Comparison of ENCODE assay signal across 9 cellular contexts in the genomic region with DNA sequence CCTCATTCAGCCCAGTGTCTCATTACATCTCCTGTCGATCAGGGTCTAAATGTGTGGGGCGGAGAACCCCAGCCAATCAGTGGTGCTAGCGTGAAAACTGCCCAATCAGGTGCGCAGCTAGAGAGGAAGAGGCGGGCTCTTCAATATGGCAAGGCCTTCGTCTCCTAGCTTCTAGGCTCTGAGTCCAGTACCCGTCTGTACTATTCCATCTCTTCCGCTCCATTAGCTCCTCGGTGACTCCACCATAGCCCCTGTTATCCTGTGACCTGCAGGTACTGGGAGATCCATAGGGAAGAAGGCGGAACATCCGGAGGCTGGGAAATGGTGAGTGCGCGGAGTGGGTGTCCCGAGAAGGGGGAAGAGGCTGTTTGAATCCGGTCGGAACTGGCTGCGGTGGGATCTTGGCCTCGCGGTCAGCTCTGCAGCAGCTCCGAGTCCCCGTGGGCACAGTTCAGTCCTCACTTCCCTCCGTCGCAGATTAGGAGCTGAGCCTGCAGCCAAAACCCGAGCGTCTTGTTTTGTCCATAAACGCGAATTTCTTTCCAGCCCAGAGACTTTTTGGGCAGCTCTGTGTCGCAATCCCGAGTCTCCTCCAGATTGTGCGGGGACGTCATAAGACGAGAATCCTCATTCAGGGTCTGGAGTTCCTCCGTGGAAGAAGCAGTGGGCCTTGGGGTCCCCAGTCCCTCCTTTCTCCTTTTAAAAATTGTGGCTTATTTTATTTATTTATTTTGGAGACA. TPM values are rescaled to one million over a fixed set of nuclear protein-coding genes. Genes with fewer than 3 reads are reported as not detected.
DNase-seq lines count a peak whose midpoint lies in the region; ATAC-seq and TF ChIP-seq lines count a peak whose summit lies in the region.
"Had no signal": no experiment of that assay in that cellular context is flagged by ENCODE, and none has a peak within 500 bp of the region (broad histone marks: within the 10 kb centered on the region; RNA-seq: fewer than 3 reads in every experiment).

A gene (plus strand): TSS at position 134 of the 740 bp plus-strand sequence. CDS start 188 bp downstream, at position 322.

- no peaks in the 10 kb centered on the region for H3K4me1 ChIP-seq in CD8-positive, alpha-beta memory T cell (ENCODE audit: insufficient read depth, low read length)
- H3K4me1 ChIP-seq in Peyer's patch (no peaks in the 10 kb centered on the region), heart left ventricle (peaks cover 0 to 16% (median 2%) of the 10 kb centered on the region in 12 donors), gastrocnemius medialis (no peaks in the 10 kb centered on the region)

- 4 to 38% (median 9%) methylated on average over 24 to 33 of the region's 33 CpGs for WGBS in heart left ventricle, 4 donors

- no peaks in the 10 kb centered on the region for H3K4me1 Mint-ChIP-seq in CD8-positive, alpha-beta memory T cell

- TF ChIP-seq CTCF in Peyer's patch (IDR thresholded peaks at IDR 0.05) = no peak
- no peak for TF ChIP-seq CTCF in heart left ventricle (IDR thresholded peaks at IDR 0.05)
- TF ChIP-seq CTCF in gastrocnemius medialis (IDR thresholded peaks at IDR 0.05 in 4 of 5, conservative IDR thresholded peaks at IDR 0.05 in 1 of 5) = no peak

- no peaks in the 10 kb centered on the region for H3K9me3 ChIP-seq in CD8-positive, alpha-beta memory T cell (ENCODE audit: low read length)
- H3K9me3 ChIP-seq in Peyer's patch = peaks cover 0 to 9% (median 2%) of the 10 kb centered on the region in 4 donors
- H3K9me3 ChIP-seq in heart left ventricle = peaks cover 0 to 39% (median 8%) of the 10 kb centered on the region in 12 donors
- no peaks in the 10 kb centered on the region for H3K9me3 ChIP-seq in gastrocnemius medialis

- peak within 1 kb of the TSS in 6 of 7 donors; percentile 29 to 82 (median 68) for H3K4me3 Mint-ChIP-seq in CD8-positive, alpha-beta memory T cell

- H3K36me3 ChIP-seq in CD8-positive, alpha-beta memory T cell (ENCODE audit: insufficient read depth, low read length) = no peaks in the 10 kb centered on the region
- H3K36me3 ChIP-seq in Peyer's patch (no peaks in the 10 kb centered on the region), heart left ventricle (no peaks in the 10 kb centered on the region), gastrocnemius medialis (no peaks in the 10 kb centered on the region)

- H3K4me3 ChIP-seq in CD8-positive, alpha-beta memory T cell (ENCODE audit: low read length) = no peak within 1 kb of the TSS
- H3K4me3 ChIP-seq in Peyer's patch = peak within 1 kb of the TSS in 3 of 4 donors; percentile 27 to 43 (median 32)
- H3K4me3 ChIP-seq in heart left ventricle = peak within 1 kb of the TSS; percentile 43 to 87 (median 64)
- H3K4me3 ChIP-seq in gastrocnemius medialis = peak within 1 kb of the TSS; percentile 42 to 70 (median 62)

- POLR2A ChIA-PET in CD8-positive, alpha-beta memory T cell (lab: Charles Lee) = no interaction called here

- H3K27me3 Mint-ChIP-seq in CD8-positive, alpha-beta memory T cell = peaks cover 0 to 7% of the 10 kb centered on the region in 2 donors

- in situ Hi-C loops in gastrocnemius medialis (cut with MboI; ENCODE audit: low sequenced_read_pairs in 4 of 4) = no loop called here

- H3K27ac Mint-ChIP-seq in CD8-positive, alpha-beta memory T cell = peak within 1 kb of the TSS in 2 of 8 donors; percentile 54 to 60

- peak; percentile 99 to 100 (median 99) for ATAC-seq in heart left ventricle
- peak; percentile 96 to 97 for ATAC-seq in gastrocnemius medialis
- no peak for ATAC-seq in GM21737 (IDR thresholded peaks at IDR 0.05; ENCODE audit: unreplicated experiment)
- no peak for ATAC-seq in HG02642 (IDR thresholded peaks at IDR 0.05; ENCODE audit: poor library complexity, unreplicated experiment)
- no peak for ATAC-seq in GM21825 (IDR thresholded peaks at IDR 0.05; ENCODE audit: unreplicated experiment)

- peaks cover 11 to 35% (median 23%) of the 10 kb centered on the region in 5 donors for H3K9me3 Mint-ChIP-seq in CD8-positive, alpha-beta memory T cell

- DNase-seq in CD8-positive, alpha-beta memory T cell = peak in 1 of 5 donors; percentile 41
- DNase-seq in Peyer's patch (peak in 1 of 3 donors; percentile 30), heart left ventricle (peak; percentile 68 to 85 (median 79)), gastrocnemius medialis (peak; percentile 45 to 68), SKM-1 (lab: John Stamatoyannopoulos, UW; ENCODE audit: unreplicated experiment) (no peak)
- DNase-seq: NK-92 treated with Interleukin-12 subunit alpha and Interleukin-12 subunit beta, amount 100 ng/mL, for 24 hours had no signal

- CTCF ChIA-PET in CD8-positive, alpha-beta memory T cell (lab: Charles Lee) = no interaction called here

- H3K27ac ChIP-seq in CD8-positive, alpha-beta memory T cell (ENCODE audit: low read depth, low read length) = no peak within 1 kb of the TSS
- H3K27ac ChIP-seq in Peyer's patch (peak within 1 kb of the TSS in 2 of 4 donors; percentile 46 to 70), heart left ventricle (peak within 1 kb of the TSS; percentile 51 to 92 (median 80)), gastrocnemius medialis (peak within 1 kb of the TSS in 3 of 4 donors; percentile 68 to 77 (median 73))

- intact Hi-C loops in heart left ventricle (cut with DNase I) = loop anchor here in 2 of 10 donors (10.0 kb wide), 1 partner anchor 121 kb away; no protein-coding TSS in a partner anchor
- intact Hi-C loops in gastrocnemius medialis (cut with DNase I; ENCODE audit: low total_unique reads) = no loop called here

- H3K36me3 Mint-ChIP-seq in CD8-positive, alpha-beta memory T cell = peaks cover 0 to 11% (median 0%) of the 10 kb centered on the region in 3 donors

- TF ChIP-seq POLR2A in Peyer's patch (IDR thresholded peaks at IDR 0.05) (no peak), heart left ventricle (IDR thresholded peaks at IDR 0.05) (no peak), gastrocnemius medialis (IDR thresholded peaks at IDR 0.05) (peak in 1 of 2 donors; percentile 23)

- no peaks in the 10 kb centered on the region for H3K27me3 ChIP-seq in CD8-positive, alpha-beta memory T cell (ENCODE audit: insufficient read depth, low read length, poor library complexity, severe bottlenecking)
- H3K27me3 ChIP-seq in Peyer's patch = no peaks in the 10 kb centered on the region
- no peaks in the 10 kb centered on the region for H3K27me3 ChIP-seq in heart left ventricle
- H3K27me3 ChIP-seq in gastrocnemius medialis = no peaks in the 10 kb centered on the region

RNA-seq across cellular contexts. Expression of the gene that starts here (rescaled TPM):
- under 1 TPM in 1 of 2 experiments, not detected in 1; 0.18 TPM for total RNA-seq in CD8-positive, alpha-beta memory T cell
- not detected for polyA plus RNA-seq in CD8-positive, alpha-beta memory T cell
- 10 to 100 TPM in 1 of 4 donors, under 1 TPM in 1, not detected in 2; 0.54 to 14.9 TPM for total RNA-seq in Peyer's patch
- 1 to 10 TPM in 7 of 9 donors, under 1 TPM in 1, not detected in 1; 0.77 to 6.2 (median 2.9) TPM for total RNA-seq in heart left ventricle
- polyA plus RNA-seq in heart left ventricle = under 1 TPM in 1 of 2 donors, not detected in 1; 0.19 TPM
- 1 to 10 TPM in 2 of 4 donors, under 1 TPM in 2; 0.13 to 3.3 (median 0.88) TPM for total RNA-seq in gastrocnemius medialis

Comparison
In these comparisons a context has a peak if more than half of its experiments do, and no peak if none do; other contexts are left out.
1. ATAC-seq: peak in heart left ventricle (4 of 4) and gastrocnemius medialis (2 of 2); none in GM21737 (single experiment), HG02642 (single experiment) and GM21825 (single experiment).